ENCODE assay signal across 28 cellular contexts in the genomic region with DNA sequence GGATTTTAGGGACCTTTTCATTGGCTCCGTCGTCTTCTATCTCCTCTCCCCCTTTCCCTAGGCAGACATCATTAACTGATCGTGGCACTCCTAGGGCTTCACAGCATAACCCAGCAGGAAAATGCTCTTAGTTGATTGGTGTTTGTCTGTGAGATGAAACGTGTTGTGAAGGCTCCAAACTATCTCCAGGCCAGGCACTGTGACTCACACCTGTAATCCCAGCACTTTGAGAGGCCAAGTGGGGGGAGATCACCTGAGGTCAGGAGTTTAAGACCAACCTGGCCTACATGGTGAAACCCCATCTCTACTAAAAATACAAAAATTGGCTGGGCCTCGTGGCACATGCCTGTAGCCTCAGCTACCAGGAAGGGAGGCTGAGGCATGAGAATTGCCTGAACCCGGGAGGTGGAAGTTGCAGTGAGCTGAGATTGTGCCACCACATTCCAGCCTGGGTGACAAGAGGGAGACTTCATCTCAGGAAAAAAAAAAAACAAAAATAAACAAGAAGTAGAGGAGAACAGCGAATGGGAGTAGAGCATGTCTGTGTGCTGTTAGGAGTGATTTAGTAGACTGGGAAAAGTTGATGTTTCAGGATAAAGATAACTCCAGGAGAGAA. TPM values are rescaled to one million over a fixed set of nuclear protein-coding genes. Genes with fewer than 3 reads are reported as not detected.
DNase-seq lines count a peak whose midpoint lies in the region; ATAC-seq, FAIRE-seq and TF ChIP-seq lines count a peak whose summit lies in the region.
"Had no signal": no experiment of that assay in that cellular context is flagged by ENCODE, and none has a peak within 500 bp of the region (broad histone marks: within the 10 kb centered on the region; RNA-seq: fewer than 3 reads in every experiment).

No MANE protein-coding gene starts in this region.

- no peaks in the 10 kb centered on the region for H3K9me3 Mint-ChIP-seq in activated naive CD4-positive, alpha-beta T cell treated with anti-CD3 and anti-CD28 coated beads, Interleukin-2, amount 50 U/mL, for 24 hours
- H3K9me3 Mint-ChIP-seq: H9 had no signal

- no peak overlapping the region for H3K4me3 Mint-ChIP-seq in activated naive CD4-positive, alpha-beta T cell treated with anti-CD3 and anti-CD28 coated beads, Interleukin-2, amount 50 U/mL, for 24 hours
- H3K4me3 Mint-ChIP-seq: CD14-positive monocyte, H9 had no signal

- H3K9me3 ChIP-seq in body of pancreas = no peaks in the 10 kb centered on the region
- H3K9me3 ChIP-seq in left lung = no peaks in the 10 kb centered on the region
- H3K9me3 ChIP-seq: BE2C, SJSA1 had no signal

- H3K27me3 ChIP-seq in body of pancreas = no peaks in the 10 kb centered on the region
- no peaks in the 10 kb centered on the region for H3K27me3 ChIP-seq in left lung
- H3K27me3 ChIP-seq: BE2C, SJSA1 had no signal

- peaks cover 27% of the 10 kb centered on the region for H3K4me1 ChIP-seq in body of pancreas
- H3K4me1 ChIP-seq in left lung = no peaks in the 10 kb centered on the region
- H3K4me1 ChIP-seq: BE2C had no signal

- ATAC-seq in body of pancreas (no peak), left lung (peak; percentile 17), HG03354 (IDR thresholded peaks at IDR 0.05; ENCODE audit: poor library complexity, severe bottlenecking, unreplicated experiment) (no peak)
- ATAC-seq: Right ventricle myocardium inferior had no signal

- H3K4me3 ChIP-seq in body of pancreas (no peak overlapping the region), left lung (no peak overlapping the region)
- H3K4me3 ChIP-seq: GM23248, PC-9, SJSA1 had no signal

- no peaks in the 10 kb centered on the region for H3K36me3 ChIP-seq in body of pancreas (replicated peaks in 1 of 2; ENCODE audit: insufficient read depth in 1 of 2, low read depth in 2 of 2)
- H3K36me3 ChIP-seq in left lung = no peaks in the 10 kb centered on the region
- H3K36me3 ChIP-seq: BE2C had no signal

- no peak for DNase-seq in activated naive CD4-positive, alpha-beta T cell treated with Interleukin-2 at 50 U/mL for 16 hours
- DNase-seq in body of pancreas (no peak), left lung (no peak), NOMO-1 treated with DMSO at 0.1 percent for 48 hours (lab: John Stamatoyannopoulos, UW; ENCODE audit: unreplicated experiment) (no peak), nucleus accumbens (lab: John Stamatoyannopoulos, UW) (no peak), frontal cortex (ENCODE audit: low spot score in 2 of 2) (no peak)
- DNase-seq: 8988T; ACHN; BE2C; GM23248; H9; NCI-H1048; NCI-H1417; NCI-H1694; NCI-H2029 treated with DMSO at 0.1 percent for 48 hours; NCI-H2171; NCI-H345; NCI-H524; NCI-H748 treated with DMSO at 0.1 percent for 48 hours; NK-92 treated with Interleukin-12 subunit alpha and Interleukin-12 subunit beta, amount 100 ng/mL, for 24 hours; PC-9 had no signal

- FAIRE-seq in frontal cortex (lab: Jason Lieb, UNC) = no peak
- FAIRE-seq: D721Med, GM18507 had no signal

- H3K27ac ChIP-seq in body of pancreas = peak overlapping the region in 3 of 4 donors; percentile 21 to 69 (median 35)
- no peak overlapping the region for H3K27ac ChIP-seq in left lung
- H3K27ac ChIP-seq: GM23248, PC-9, SJSA1 had no signal

- peaks cover 2% of the 10 kb centered on the region for H3K36me3 Mint-ChIP-seq in activated naive CD4-positive, alpha-beta T cell treated with anti-CD3 and anti-CD28 coated beads, Interleukin-2, amount 50 U/mL, for 24 hours

- TF ChIP-seq CTCF in body of pancreas (IDR thresholded peaks at IDR 0.05) (no peak), left lung (IDR thresholded peaks at IDR 0.05) (no peak)

- 70 to 71% methylated on average over 7 of the region's 7 CpGs for WGBS in body of pancreas, 2 donors

- H3K4me1 Mint-ChIP-seq in activated naive CD4-positive, alpha-beta T cell treated with anti-CD3 and anti-CD28 coated beads, Interleukin-2, amount 50 U/mL, for 24 hours = no peaks in the 10 kb centered on the region
- H3K4me1 Mint-ChIP-seq: CD14-positive monocyte, H9 had no signal

- no peak for TF ChIP-seq POLR2A in body of pancreas (IDR thresholded peaks at IDR 0.05)

- no peaks in the 10 kb centered on the region for H3K27me3 Mint-ChIP-seq in activated naive CD4-positive, alpha-beta T cell treated with anti-CD3 and anti-CD28 coated beads, Interleukin-2, amount 50 U/mL, for 24 hours

- intact Hi-C loops in body of pancreas (cut with DNase I) = no loop called here
- intact Hi-C loops in left lung (cut with DNase I) = no loop called here

- peak overlapping the region; percentile 46 for H3K27ac Mint-ChIP-seq in activated naive CD4-positive, alpha-beta T cell treated with anti-CD3 and anti-CD28 coated beads, Interleukin-2, amount 50 U/mL, for 24 hours
- H3K27ac Mint-ChIP-seq: CD14-positive monocyte, H9 had no signal

RNA-seq across cellular contexts. Expression of a gene that starts 32.3 kb away (rescaled TPM):
- total RNA-seq in body of pancreas (1 to 10 TPM; 2.6 to 7.3 TPM), left lung (10 to 100 TPM; 10.9 to 13.4 TPM), frontal cortex (46.5 TPM)

RNA-seq across cellular contexts. Expression of a gene that starts 53.9 kb away (rescaled TPM):
- total RNA-seq in body of pancreas (10 to 100 TPM; 23.1 to 24.4 TPM), left lung (10 to 100 TPM; 19.8 to 21.6 TPM), frontal cortex (36.7 TPM)

Comparison
In these comparisons a context has a peak if more than half of its experiments do, and no peak if none do; other contexts are left out.
1. H3K27ac ChIP-seq: peak in body of pancreas (3 of 4); none in left lung (0 of 2).